23 cellular contexts compared by ENCODE assay signal in the genomic region with DNA sequence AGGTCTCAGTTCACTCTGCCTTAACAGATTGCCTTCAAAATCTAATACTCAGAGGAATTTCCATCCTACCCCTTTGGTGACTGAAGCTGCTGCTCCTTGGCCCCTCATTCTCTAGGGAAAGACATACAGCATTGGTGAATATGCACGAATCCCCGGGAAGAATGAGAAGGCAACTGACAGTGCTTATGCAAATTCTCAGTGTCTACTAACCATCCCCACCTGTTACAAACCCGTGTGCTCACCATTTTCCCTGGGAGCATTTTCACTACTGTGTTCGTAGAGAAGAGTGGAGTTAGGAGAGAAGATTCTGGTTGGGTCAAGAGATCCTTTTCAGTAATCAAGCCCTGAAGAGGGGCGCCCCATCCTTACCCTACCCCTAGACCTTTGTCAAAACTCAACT. TPM values are rescaled to one million over a fixed set of nuclear protein-coding genes. Genes with fewer than 3 reads are reported as not detected.
A peak's percentile ranks its signal among the peaks of the same experiment; 100 is the strongest.
DNase-seq lines count a peak whose midpoint lies in the region; ATAC-seq, FAIRE-seq and TF ChIP-seq lines count a peak whose summit lies in the region.
"Had no signal": no experiment of that assay in that cellular context is flagged by ENCODE, and none has a peak within 500 bp of the region (broad histone marks: within the 10 kb centered on the region; RNA-seq: fewer than 3 reads in every experiment).

No MANE protein-coding gene starts in this region.

- BruUV-seq in GM12878 (replicated peaks; lab: Mats Ljungman, UMichigan), result no TSS peak

- SMC1A ChIA-PET in GM12878 (lab: Charles Lee; ENCODE audit: uncharacterized antibody, unreplicated experiment), result interaction anchor here (1.1 to 2.2 kb wide), 5 partner anchors 14 to 62 kb away, joined by 3 to 4 read pairs (median 4); no protein-coding TSS in a partner anchor

- no peak overlapping the region for H3K18ac ChIP-seq in mesendoderm (ENCODE audit: low read length)

- H4K5ac ChIP-seq in mesendoderm (ENCODE audit: low read length), result no peak overlapping the region

- in situ Hi-C loops in GM12878 (cut with MboI), result no loop called here

- H3K4me3 ChIP-seq in GM12878, result no peak overlapping the region
- no peak overlapping the region for H3K4me3 ChIP-seq in mesendoderm (ENCODE audit: low read length)
- H3K4me3 ChIP-seq in stomach, result no peak overlapping the region

- H3K27ac ChIP-seq in GM12878 (ENCODE audit: control insufficient read depth, insufficient read depth) (no peak overlapping the region), mesendoderm (ENCODE audit: low read depth, low read length) (peak overlapping the region; percentile 54), stomach (peak overlapping the region in 3 of 5 donors; percentile 57 to 96 (median 69))

- TF ChIP-seq EP300 in GM12878 (IDR thresholded peaks at IDR 0.05; ENCODE audit: borderline replicate concordance in 1 of 2, control insufficient read depth in 1 of 2, low read depth in 2 of 2, low read length in 2 of 2), result no peak
- TF ChIP-seq EP300 in stomach (IDR thresholded peaks at IDR 0.05), result no peak

- intact Hi-C loops in GM12878 (cut with micrococcal nuclease; ENCODE audit: unreplicated experiment), result no loop called here
- intact Hi-C loops in stomach (cut with DNase I; ENCODE audit: low total_unique reads), result no loop called here

- no peak overlapping the region for H3K56ac ChIP-seq in mesendoderm (ENCODE audit: low read length)

- no peak for TF ChIP-seq POLR2A in GM12878 (IDR thresholded peaks at IDR 0.05; ENCODE audit: low read depth, low read length)
- TF ChIP-seq POLR2A in stomach (IDR thresholded peaks at IDR 0.05), result no peak

- H3K79me1 ChIP-seq in mesendoderm (ENCODE audit: low read length), result no peaks in the 10 kb centered on the region

- CTCF ChIA-PET in GM12878 (lab: Yijun Ruan, JAX), result interaction anchor here (0.9 to 1.7 kb wide), 2 partner anchors 11 to 20 kb away, joined by 3 to 4 read pairs; no protein-coding TSS in a partner anchor

- RAD21 ChIA-PET in GM12878 (lab: Charles Lee; ENCODE audit: unreplicated experiment), result no interaction called here

- H3K9ac ChIP-seq in GM12878 (ENCODE audit: control insufficient read depth, insufficient read depth, low read length), result no peak overlapping the region
- no peak overlapping the region for H3K9ac ChIP-seq in mesendoderm (ENCODE audit: low read length)

- no peaks in the 10 kb centered on the region for H3K79me2 ChIP-seq in GM12878 (ENCODE audit: control insufficient read depth, insufficient read depth, low read length)
- no peaks in the 10 kb centered on the region for H3K79me2 ChIP-seq in mesendoderm (ENCODE audit: control insufficient read depth, insufficient read depth, low read length)

- no peak overlapping the region for H3K23ac ChIP-seq in mesendoderm (ENCODE audit: low read length)

- H2BK120ac ChIP-seq in mesendoderm (ENCODE audit: low read depth, low read length), result no peak overlapping the region

- H3K27me3 ChIP-seq in GM12878 (replicated peaks in 1 of 2; ENCODE audit: control insufficient read depth in 2 of 2, insufficient read depth in 2 of 2, low read length in 1 of 2) (no peaks in the 10 kb centered on the region), mesendoderm (ENCODE audit: insufficient read depth, low read length, poor library complexity) (no peaks in the 10 kb centered on the region), stomach (no peaks in the 10 kb centered on the region)

- H3K36me3 ChIP-seq in GM12878 (ENCODE audit: control insufficient read depth in 2 of 2, insufficient read depth in 2 of 2, low read length in 1 of 2) (no peaks in the 10 kb centered on the region), mesendoderm (ENCODE audit: control insufficient read depth, insufficient read depth, low read length) (no peaks in the 10 kb centered on the region), stomach (peaks cover under 1 to 22% (median 16%) of the 10 kb centered on the region in 4 donors)

- H3K4me1 ChIP-seq in GM12878 (ENCODE audit: control insufficient read depth, insufficient read depth, low read length) (no peaks in the 10 kb centered on the region), mesendoderm (ENCODE audit: control insufficient read depth, low read depth, low read length) (peaks cover 22% of the 10 kb centered on the region), stomach (peaks cover 0 to 60% (median 14%) of the 10 kb centered on the region in 4 donors)

- H2AFZ ChIP-seq in GM12878 (ENCODE audit: control insufficient read depth, low read depth, low read length), result no peak overlapping the region

- FAIRE-seq in GM12878 (lab: Jason Lieb, UNC), result peak; percentile 31
- FAIRE-seq: A204.1, frontal cortex, HepG2 had no signal

- TF ChIP-seq RAD21 in GM12878 (IDR thresholded peaks at IDR 0.05; ENCODE audit: insufficient read depth, low read depth, low read length), result no peak

- POLR2A ChIA-PET in GM12878 (lab: Charles Lee), result interaction anchor here (0.5 kb wide), 1 partner anchor 54 kb away, joined by 3 read pairs; no protein-coding TSS in a partner anchor

- peak; percentile 56 for DNase-seq in NCI-H82 (lab: John Stamatoyannopoulos, UW)
- DNase-seq in NCI-H82 treated with DMSO at 0.1 percent for 48 hours (lab: John Stamatoyannopoulos, UW; ENCODE audit: unreplicated experiment), result no peak
- DNase-seq in GM12878 (ENCODE audit: low read depth, low spot score), result no peak
- DNase-seq in mesendoderm, result peak; percentile 25
- no peak for DNase-seq in stomach
- no peak for DNase-seq in pons (ENCODE audit: low spot score)
- DNase-seq: activated CD4-positive, alpha-beta T cell treated with anti-CD3 and anti-CD28 coated beads for 1 hour; activated CD8-positive, alpha-beta memory T cell treated with anti-CD3 and anti-CD28 coated beads for 24 hours; activated naive CD4-positive, alpha-beta T cell treated with anti-CD3 and anti-CD28 coated beads, Interleukin-2, amount 10 ng/mL, durations not matched to agents 7 days and 5 days; activated T-cell treated with anti-CD3 and anti-CD28 coated beads, Interleukin-2, amount 50 U/mL, for 72 hours; DND-41; naive B cell; NCI-H1105; NCI-H524 treated with DMSO at 0.1 percent for 48 hours; SHP77; stimulated activated CD8-positive, alpha-beta memory T cell treated with anti-CD3 and anti-CD28 coated beads, Interleukin-4, amount 100 ng/mL, for 48 hours; SW 1271 had no signal

- no peak overlapping the region for H4K8ac ChIP-seq in mesendoderm (ENCODE audit: low read depth, low read length)

- H2BK15ac ChIP-seq in mesendoderm (replicated peaks; ENCODE audit: low read depth), result no peak overlapping the region

- H3K9me3 ChIP-seq in GM12878 (replicated peaks; ENCODE audit: control insufficient read depth, insufficient read depth, low read length) (no peaks in the 10 kb centered on the region), stomach (no peaks in the 10 kb centered on the region)

- no peak overlapping the region for H3K4ac ChIP-seq in mesendoderm (ENCODE audit: low read depth, low read length)

- H2AK5ac ChIP-seq in mesendoderm (ENCODE audit: low read length), result no peak overlapping the region

- 66% methylated on average over 5 of the region's 5 CpGs for WGBS in GM12878 (ENCODE audit: insufficient coverage, insufficient replicate concordance, low lambda C conversion rate, missing lambda C conversion rate)
- WGBS in mesendoderm (ENCODE audit: extremely low coverage, insufficient coverage, low lambda C conversion rate), result no CpG with 5 or more reads among the region's 5 CpGs
- 75 to 85% (median 81%) methylated on average over 5 of the region's 5 CpGs for WGBS in stomach, 5 donors

- H2BK5ac ChIP-seq in mesendoderm (ENCODE audit: low read length), result no peak overlapping the region

- ATAC-seq in GM12878 (no peak), GM18867 (IDR thresholded peaks at IDR 0.05; ENCODE audit: unreplicated experiment) (no peak), GM18858 (IDR thresholded peaks at IDR 0.05; ENCODE audit: unreplicated experiment) (no peak)
- ATAC-seq: activated T-cell treated with anti-CD3 and anti-CD28 coated beads, Interleukin-2, amount 50 U/mL, for 72 hours; sciatic nerve had no signal

- H3K4me2 ChIP-seq in GM12878 (ENCODE audit: control insufficient read depth, insufficient read depth) (no peak overlapping the region), mesendoderm (ENCODE audit: low read length) (no peak overlapping the region)

- no peaks in the 10 kb centered on the region for H4K20me1 ChIP-seq in GM12878 (ENCODE audit: control insufficient read depth, insufficient read depth)

- no peak for TF ChIP-seq CTCF in GM12878 (IDR thresholded peaks at IDR 0.05 in 2 of 3, conservative IDR thresholded peaks at IDR 0.05 in 1 of 3; ENCODE audit: control insufficient read depth in 2 of 3, extremely low read depth in 1 of 3, insufficient read depth in 1 of 3, low read depth in 3 of 3, low read length in 3 of 3)
- TF ChIP-seq CTCF in stomach (IDR thresholded peaks at IDR 0.05), result no peak

TF ChIP-seq in GM12878, 131 proteins besides CTCF, POLR2A, EP300 and RAD21 (continues in another document):
- no peak for TF ChIP-seq TCF7 (IDR thresholded peaks at IDR 0.05; ENCODE audit: borderline replicate concordance)
- no peak for TF ChIP-seq GATAD2B (conservative IDR thresholded peaks at IDR 0.05; ENCODE audit: low read depth)
- TF ChIP-seq SMAD1 (IDR thresholded peaks at IDR 0.05; ENCODE audit: low read depth, partially characterized antibody), result no peak
- TF ChIP-seq HDGF (IDR thresholded peaks at IDR 0.05), result no peak
- TF ChIP-seq BRCA1 (IDR thresholded peaks at IDR 0.05; ENCODE audit: low read depth, low read length), result no peak
- no peak for TF ChIP-seq ESRRA (IDR thresholded peaks at IDR 0.05; ENCODE audit: low read length)
- TF ChIP-seq MXI1 (IDR thresholded peaks at IDR 0.05; ENCODE audit: low read depth, low read length), result no peak

RNA-seq across cellular contexts. Expression of a gene that starts 37.7 kb away (rescaled TPM):
- 1.1 and 1.5 TPM in 2 replicates for total RNA-seq in GM12878 (2013; cell fraction: nucleolus; rRNA removed)
- total RNA-seq in GM12878 (2014; rRNA removed), result 0.90 and 0.93 TPM in 2 replicates
- total RNA-seq in GM12878 (2014; rRNA removed; fragmentation: Illumina TruSeq; extraction: Trizol), result 0.83 and 0.89 TPM in 2 replicates
- 1.1 and 1.4 TPM in 2 replicates for total RNA-seq in GM12878 (2021)
- 0.71 TPM for polyA plus RNA-seq in GM12878 (2011; ENCODE audit: low read depth)
- polyA plus RNA-seq in GM12878 (2011; rRNA removed), result 0.05 and 0.06 TPM in 2 replicates
- 0.03 and 0.04 TPM in 2 replicates for polyA plus RNA-seq in GM12878 (2011; cell fraction: cytosol; rRNA removed)
- polyA plus RNA-seq in GM12878 (2011; cell fraction: nucleus; rRNA removed), result 0.12 and 0.15 TPM in 2 replicates
- polyA plus RNA-seq in GM12878 (2012), result 1.0 and 1.2 TPM in 2 replicates
- polyA plus RNA-seq in GM12878 (2014; fragmentation: Illumina TruSeq; extraction: Trizol), result 0.71 and 1.0 TPM in 2 replicates
- under 1 TPM; 0.14 to 0.31 TPM for polyA plus RNA-seq in GM12878 (2014; fragmentation: Nextera tagmentation; extraction: Ambion mirVana)
- polyA plus RNA-seq in GM12878 (2014; rRNA removed), result 0.89 and 0.90 TPM in 2 replicates
- polyA plus RNA-seq in GM12878 (2016; fragmentation: Nextera tagmentation; extraction: Ambion mirVana), result under 1 TPM in 1 of 2 experiments, not detected in 1; 0.23 TPM
- polyA minus RNA-seq in GM12878 (2011; rRNA and poly(A)+ RNA removed), result 0.07 and 0.10 TPM in 2 replicates
- polyA minus RNA-seq in GM12878 (2011; cell fraction: cytosol; rRNA and poly(A)+ RNA removed), result 0.21 TPM in 1 of 2 replicates, not detected in the other
- polyA minus RNA-seq in GM12878 (2011; cell fraction: nucleus; rRNA and poly(A)+ RNA removed), result 0.10 and 0.12 TPM in 2 replicates
- 1.8 TPM for polyA plus RNA-seq in mesendoderm (2013, experiment 1 of 2)
- 1.8 TPM for polyA plus RNA-seq in mesendoderm (2013, experiment 2 of 2)
- 100 to 1,000 TPM in 4 of 5 donors, 10 to 100 TPM in 1; 71.3 to 469 (median 235) TPM for total RNA-seq in stomach
- 10 to 100 TPM in 1 of 3 donors, 1 to 10 TPM in 2; 4.0 to 88.7 (median 5.7) TPM for polyA plus RNA-seq in stomach

Comparison
In these comparisons a context has a peak if more than half of its experiments do, and no peak if none do; other contexts are left out.
1. DNase-seq: peak in NCI-H82 (single experiment) and mesendoderm (single experiment); none in NCI-H82 treated with DMSO at 0.1 percent for 48 hours (single experiment), GM12878 (single experiment), stomach (single experiment) and pons (single experiment).
2. RNA of a gene that starts 37.7 kb away (total RNA-seq): 71.3 to 469 TPM in stomach; 0.83 to 1.5 TPM in GM12878; every median in the first group is over 10 times any median in the second.